Comparison of ENCODE assay signal across 13 cellular contexts in the genomic region with DNA sequence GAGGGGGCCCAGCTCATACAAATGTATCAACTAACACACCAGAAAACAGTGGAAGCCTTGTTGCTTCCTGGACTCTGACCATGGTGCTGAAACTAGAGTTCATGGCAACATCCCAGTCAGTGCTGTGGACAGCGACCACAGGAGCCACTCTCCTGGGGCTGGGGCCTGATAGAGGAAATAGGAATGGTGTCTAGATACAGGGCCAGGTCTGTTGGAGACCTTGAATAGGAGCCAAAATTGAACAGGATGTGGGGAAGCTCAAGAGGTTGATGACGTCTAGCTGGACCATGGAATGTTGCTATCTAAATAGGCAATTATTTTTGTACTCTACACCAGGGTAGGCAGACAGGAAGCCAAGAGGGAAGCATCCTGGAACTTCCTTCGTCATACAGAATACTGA. TPM values are rescaled to one million over a fixed set of nuclear protein-coding genes. Genes with fewer than 3 reads are reported as not detected.
DNase-seq lines count a peak whose midpoint lies in the region; ATAC-seq, FAIRE-seq and TF ChIP-seq lines count a peak whose summit lies in the region.
"Had no signal": no experiment of that assay in that cellular context is flagged by ENCODE, and none has a peak within 500 bp of the region (broad histone marks: within the 10 kb centered on the region; RNA-seq: fewer than 3 reads in every experiment).

No MANE protein-coding gene starts in this region.

- H3K36me3 Mint-ChIP-seq in activated naive CD4-positive, alpha-beta T cell treated with anti-CD3 and anti-CD28 coated beads, Interleukin-2, amount 10 ng/mL, durations not matched to agents 7 days and 5 days = no peaks in the 10 kb centered on the region

- intact Hi-C loops in K562 (cut with micrococcal nuclease) = no loop called here
- intact Hi-C loops in upper lobe of right lung (cut with DNase I) = no loop called here

- no peaks in the 10 kb centered on the region for H3K27me3 Mint-ChIP-seq in activated naive CD4-positive, alpha-beta T cell treated with anti-CD3 and anti-CD28 coated beads, Interleukin-2, amount 10 ng/mL, durations not matched to agents 7 days and 5 days

- H3K9me3 ChIP-seq in K562 (replicated peaks; ENCODE audit: control insufficient read depth, insufficient read depth, low read depth, low read length) (no peaks in the 10 kb centered on the region), upper lobe of right lung (no peaks in the 10 kb centered on the region)
- H3K9me3 ChIP-seq: BLaER1, psoas muscle had no signal

- no peaks in the 10 kb centered on the region for H3K9me1 ChIP-seq in K562 (ENCODE audit: control insufficient read depth, insufficient read depth, low read length)

- in situ Hi-C loops in K562 (cut with MboI) = no loop called here

- no peak overlapping the region for H3K4me2 ChIP-seq in K562 (ENCODE audit: insufficient read depth, low read length)
- H3K4me2 ChIP-seq: BLaER1 had no signal

- CTCF ChIA-PET in activated naive CD4-positive, alpha-beta T cell treated with anti-CD3 and anti-CD28 coated beads, Interleukin-2, amount 10 ng/mL, durations not matched to agents 7 days and 5 days (lab: Charles Lee) = interaction anchor here (0.8 to 3.6 kb wide), 3 partner anchors 10 to 203 kb away, joined by 3 to 18 read pairs (median 3); no protein-coding TSS in a partner anchor
- CTCF ChIA-PET in K562 (lab: Yijun Ruan, JAX; ENCODE audit: low intra/inter-chr PET ratio) = no interaction called here

- H3K27me3 ChIP-seq in K562 (ENCODE audit: control insufficient read depth in 2 of 2, insufficient read depth in 2 of 2, low read length in 2 of 2) (no peaks in the 10 kb centered on the region; a peak in 1 of 5 replicates), upper lobe of right lung (peaks cover 26% of the 10 kb centered on the region)
- H3K27me3 ChIP-seq: BLaER1 had no signal

- H3K4me1 ChIP-seq in K562 (replicated peaks in 1 of 2; ENCODE audit: control insufficient read depth in 2 of 2, insufficient read depth in 2 of 2, low read length in 2 of 2) (peaks cover 0 to 4% of the 10 kb centered on the region in 2 experiments; a peak in 2 of 5 replicates), upper lobe of right lung (no peaks in the 10 kb centered on the region)
- H3K4me1 ChIP-seq: BLaER1, psoas muscle had no signal

- H3K9me3 Mint-ChIP-seq in activated naive CD4-positive, alpha-beta T cell treated with anti-CD3 and anti-CD28 coated beads, Interleukin-2, amount 10 ng/mL, durations not matched to agents 7 days and 5 days = no peaks in the 10 kb centered on the region

- peak; percentile 87 for FAIRE-seq in K562 (lab: Jason Lieb, UNC)

- H3K4me3 ChIP-seq in K562 = no peak overlapping the region
- H3K4me3 ChIP-seq in upper lobe of right lung = no peak overlapping the region
- H3K4me3 ChIP-seq: BLaER1, psoas muscle had no signal

- DNase-seq in activated naive CD4-positive, alpha-beta T cell treated with anti-CD3 and anti-CD28 coated beads, Interleukin-2, amount 10 ng/mL, durations not matched to agents 7 days and 5 days = peak; percentile 52
- no peak for DNase-seq in activated naive CD4-positive, alpha-beta T cell treated with Interleukin-2 at 50 U/mL for 16 hours
- DNase-seq in NOMO-1 (lab: John Stamatoyannopoulos, UW; ENCODE audit: unreplicated experiment in 2 of 2) (peak; percentile 34 to 64), K562 (ENCODE audit: extremely low read depth in 1 of 4, low spot score in 3 of 4) (peak; percentile 46 to 80 (median 57)), upper lobe of right lung (no peak)
- no peak for DNase-seq in stimulated activated CD4-positive, alpha-beta T cell treated with anti-CD3 and anti-CD28 coated beads, Interleukin-1b, Interleukin-23, amount 100 ng/mL, for 48 hours
- DNase-seq: activated CD8-positive, alpha-beta memory T cell treated with anti-CD3 and anti-CD28 coated beads for 24 hours; NCI-H187 treated with DMSO at 0.1 percent for 48 hours; psoas muscle had no signal

- TF ChIP-seq EP300 in K562 (IDR thresholded peaks at IDR 0.05; ENCODE audit: low read length) = no peak

- H2AFZ ChIP-seq in K562 (ENCODE audit: low read depth, low read length) = no peak overlapping the region

- ATAC-seq in K562 (peak; percentile 95), upper lobe of right lung (peak; percentile 63), HG02642 (IDR thresholded peaks at IDR 0.05; ENCODE audit: poor library complexity, unreplicated experiment) (no peak), GM21381 (IDR thresholded peaks at IDR 0.05; ENCODE audit: unreplicated experiment) (no peak)
- ATAC-seq: psoas muscle had no signal

- H4K20me1 ChIP-seq in K562 (replicated peaks; ENCODE audit: control insufficient read depth, insufficient read depth, low read length) = no peaks in the 10 kb centered on the region
- H4K20me1 ChIP-seq: BLaER1 had no signal

- H3K27ac ChIP-seq in K562 (ENCODE audit: extremely low read depth, low read depth, low read length) (no peak overlapping the region), upper lobe of right lung (no peak overlapping the region)
- H3K27ac ChIP-seq: BLaER1, psoas muscle had no signal

- TF ChIP-seq POLR2A in K562 (conservative IDR thresholded peaks at IDR 0.05) = no peak

- H3K36me3 ChIP-seq in K562 (ENCODE audit: control insufficient read depth, insufficient read depth, low read length) = no peaks in the 10 kb centered on the region
- no peaks in the 10 kb centered on the region for H3K36me3 ChIP-seq in upper lobe of right lung
- H3K36me3 ChIP-seq: BLaER1 had no signal

- no peak for TF ChIP-seq CTCF in K562 (IDR thresholded peaks at IDR 0.05 in 2 of 3, conservative IDR thresholded peaks at IDR 0.05 in 1 of 3; ENCODE audit: insufficient read depth in 2 of 3, low read depth in 1 of 3, low read length in 3 of 3)
- TF ChIP-seq CTCF in upper lobe of right lung (IDR thresholded peaks at IDR 0.05) = no peak

- H3K9ac ChIP-seq in K562 (ENCODE audit: insufficient read depth in 1 of 2, low read depth in 2 of 2, low read length in 2 of 2) = no peak overlapping the region
- H3K9ac ChIP-seq: BLaER1 had no signal

- no peak for TF ChIP-seq RAD21 in K562 (CRISPR knock-in tag; conservative IDR thresholded peaks at IDR 0.05 in 1 of 2, IDR thresholded peaks at IDR 0.05 in 1 of 2)

- H3K27ac Mint-ChIP-seq in activated naive CD4-positive, alpha-beta T cell treated with anti-CD3 and anti-CD28 coated beads, Interleukin-2, amount 10 ng/mL, durations not matched to agents 7 days and 5 days = no peak overlapping the region

- BruUV-seq in K562 (replicated peaks; lab: Mats Ljungman, UMichigan) = no TSS peak

- no peaks in the 10 kb centered on the region for H3K4me1 Mint-ChIP-seq in activated naive CD4-positive, alpha-beta T cell treated with anti-CD3 and anti-CD28 coated beads, Interleukin-2, amount 10 ng/mL, durations not matched to agents 7 days and 5 days

- POLR2A ChIA-PET in K562 (lab: Yijun Ruan, JAX) = no interaction called here

- WGBS in K562 (ENCODE audit: insufficient coverage, low coverage, missing lambda C conversion rate) = 0% methylated on average over 3 of the region's 3 CpGs

- no peak overlapping the region for H3K4me3 Mint-ChIP-seq in activated naive CD4-positive, alpha-beta T cell treated with anti-CD3 and anti-CD28 coated beads, Interleukin-2, amount 10 ng/mL, durations not matched to agents 7 days and 5 days

- no peaks in the 10 kb centered on the region for H3K79me2 ChIP-seq in K562 (ENCODE audit: control insufficient read depth, insufficient read depth, low read length)

RNA-seq across cellular contexts. Expression of gene LILRB4, which starts 21.8 kb away (rescaled TPM):
- not detected in 2 replicates for total RNA-seq in K562 (2011; cell fraction: chromatin; rRNA removed; ENCODE audit: low replicate concordance)
- total RNA-seq in K562 (2011; cell fraction: nucleolus; rRNA removed) = not detected in 2 replicates
- total RNA-seq in K562 (2011; cell fraction: nucleoplasm; rRNA removed) = not detected in 2 replicates
- total RNA-seq in K562 (2014; rRNA removed) = not detected in 2 replicates
- total RNA-seq in K562 (2014; rRNA removed; fragmentation: Illumina TruSeq; extraction: Trizol) = not detected in 2 replicates
- not detected in 2 replicates for total RNA-seq in K562 (2015; rRNA removed; fragmentation: Illumina TruSeq; extraction: Trizol)
- total RNA-seq in K562 (2021) = not detected in 2 replicates
- not detected in 2 replicates for polyA plus RNA-seq in K562 (2011; rRNA removed)
- 0.22 TPM in 1 of 2 replicates, not detected in the other for polyA plus RNA-seq in K562 (2011; cell fraction: cytosol; rRNA removed)
- not detected in 2 replicates for polyA plus RNA-seq in K562 (2011; cell fraction: nucleus; rRNA removed)
- polyA plus RNA-seq in K562 (2012) = 0.21 TPM in 1 of 2 replicates, not detected in the other
- not detected in 2 replicates for polyA plus RNA-seq in K562 (2014; fragmentation: Illumina TruSeq; extraction: Trizol)
- polyA plus RNA-seq in K562 (2014; fragmentation: Nextera tagmentation; extraction: Ambion mirVana) = not detected
- polyA plus RNA-seq in K562 (2014; rRNA removed) = not detected in 2 replicates
- polyA minus RNA-seq in K562 (2011; rRNA and poly(A)+ RNA removed) = not detected in 2 replicates
- not detected in 2 replicates for polyA minus RNA-seq in K562 (2011; cell fraction: cytosol; rRNA and poly(A)+ RNA removed)
- not detected in 2 replicates for polyA minus RNA-seq in K562 (2011; cell fraction: nucleus; rRNA and poly(A)+ RNA removed)
- 29.8 TPM for total RNA-seq in upper lobe of right lung

RNA-seq across cellular contexts. Expression of gene KIR3DL3, which starts 39.7 kb away (rescaled TPM):
- not detected in 2 replicates for total RNA-seq in K562 (2011; cell fraction: chromatin; rRNA removed; ENCODE audit: low replicate concordance)
- not detected in 2 replicates for total RNA-seq in K562 (2011; cell fraction: nucleolus; rRNA removed)
- total RNA-seq in K562 (2011; cell fraction: nucleoplasm; rRNA removed) = not detected in 2 replicates
- total RNA-seq in K562 (2014; rRNA removed) = not detected in 2 replicates
- not detected in 2 replicates for total RNA-seq in K562 (2014; rRNA removed; fragmentation: Illumina TruSeq; extraction: Trizol)
- total RNA-seq in K562 (2015; rRNA removed; fragmentation: Illumina TruSeq; extraction: Trizol) = not detected in 2 replicates
- total RNA-seq in K562 (2021) = not detected in 2 replicates
- not detected in 2 replicates for polyA plus RNA-seq in K562 (2011; rRNA removed)
- not detected in 2 replicates for polyA plus RNA-seq in K562 (2011; cell fraction: cytosol; rRNA removed)
- not detected in 2 replicates for polyA plus RNA-seq in K562 (2011; cell fraction: nucleus; rRNA removed)
- polyA plus RNA-seq in K562 (2012) = not detected in 2 replicates
- polyA plus RNA-seq in K562 (2014; fragmentation: Illumina TruSeq; extraction: Trizol) = not detected in 2 replicates
- polyA plus RNA-seq in K562 (2014; fragmentation: Nextera tagmentation; extraction: Ambion mirVana) = under 1 TPM in 1 of 2 experiments, not detected in 1; 0.11 TPM
- polyA plus RNA-seq in K562 (2014; rRNA removed) = not detected in 2 replicates
- not detected in 2 replicates for polyA minus RNA-seq in K562 (2011; rRNA and poly(A)+ RNA removed)
- not detected in 2 replicates for polyA minus RNA-seq in K562 (2011; cell fraction: cytosol; rRNA and poly(A)+ RNA removed)
- not detected in 2 replicates for polyA minus RNA-seq in K562 (2011; cell fraction: nucleus; rRNA and poly(A)+ RNA removed)
- not detected for total RNA-seq in upper lobe of right lung
- total RNA-seq: cerebellum, psoas muscle had no signal
- polyA plus RNA-seq: psoas muscle had no signal

RNA-seq across cellular contexts. Expression of gene KIR2DL3, which starts 53.8 kb away (rescaled TPM):
- total RNA-seq in K562 (2011; cell fraction: chromatin; rRNA removed; ENCODE audit: low replicate concordance) = not detected in 2 replicates
- not detected in 2 replicates for total RNA-seq in K562 (2011; cell fraction: nucleolus; rRNA removed)
- total RNA-seq in K562 (2011; cell fraction: nucleoplasm; rRNA removed) = not detected in 2 replicates
- total RNA-seq in K562 (2014; rRNA removed) (not detected in 2 replicates), K562 (2014; rRNA removed; fragmentation: Illumina TruSeq; extraction: Trizol) (not detected in 2 replicates), K562 (2015; rRNA removed; fragmentation: Illumina TruSeq; extraction: Trizol) (not detected in 2 replicates), K562 (2021) (not detected in 2 replicates), upper lobe of right lung (not detected)
- polyA plus RNA-seq in K562 (2011; rRNA removed) (not detected in 2 replicates), K562 (2014; fragmentation: Illumina TruSeq; extraction: Trizol) (not detected in 2 replicates), K562 (2014; fragmentation: Nextera tagmentation; extraction: Ambion mirVana) (not detected), K562 (2014; rRNA removed) (not detected in 2 replicates)
- polyA plus RNA-seq in K562 (2011; cell fraction: cytosol; rRNA removed) = not detected in 2 replicates
- polyA plus RNA-seq in K562 (2011; cell fraction: nucleus; rRNA removed) = not detected in 2 replicates
- polyA plus RNA-seq in K562 (2012) = not detected in 2 replicates
- not detected in 2 replicates for polyA minus RNA-seq in K562 (2011; rRNA and poly(A)+ RNA removed)
- not detected in 2 replicates for polyA minus RNA-seq in K562 (2011; cell fraction: cytosol; rRNA and poly(A)+ RNA removed)
- not detected in 2 replicates for polyA minus RNA-seq in K562 (2011; cell fraction: nucleus; rRNA and poly(A)+ RNA removed)
- total RNA-seq: cerebellum, psoas muscle had no signal
- polyA plus RNA-seq: psoas muscle had no signal

RNA-seq across cellular contexts. Expression of gene LILRB1, which starts 54.3 kb away (rescaled TPM):
- not detected in 2 replicates for total RNA-seq in K562 (2011; cell fraction: chromatin; rRNA removed; ENCODE audit: low replicate concordance)
- total RNA-seq in K562 (2011; cell fraction: nucleolus; rRNA removed) = not detected in 2 replicates
- not detected in 2 replicates for total RNA-seq in K562 (2011; cell fraction: nucleoplasm; rRNA removed)
- total RNA-seq in K562 (2014; rRNA removed) (not detected in 2 replicates), K562 (2014; rRNA removed; fragmentation: Illumina TruSeq; extraction: Trizol) (not detected in 2 replicates), K562 (2015; rRNA removed; fragmentation: Illumina TruSeq; extraction: Trizol) (not detected in 2 replicates), K562 (2021) (not detected in 2 replicates), upper lobe of right lung (23.6 TPM)
- polyA plus RNA-seq in K562 (2011; rRNA removed) (not detected in 2 replicates), K562 (2014; fragmentation: Illumina TruSeq; extraction: Trizol) (not detected in 2 replicates), K562 (2014; fragmentation: Nextera tagmentation; extraction: Ambion mirVana) (not detected), K562 (2014; rRNA removed) (not detected in 2 replicates)
- not detected in 2 replicates for polyA plus RNA-seq in K562 (2011; cell fraction: cytosol; rRNA removed)
- polyA plus RNA-seq in K562 (2011; cell fraction: nucleus; rRNA removed) = 0.06 TPM in 1 of 2 replicates, not detected in the other
- polyA plus RNA-seq in K562 (2012) = not detected in 2 replicates
- not detected in 2 replicates for polyA minus RNA-seq in K562 (2011; rRNA and poly(A)+ RNA removed)
- not detected in 2 replicates for polyA minus RNA-seq in K562 (2011; cell fraction: cytosol; rRNA and poly(A)+ RNA removed)
- polyA minus RNA-seq in K562 (2011; cell fraction: nucleus; rRNA and poly(A)+ RNA removed) = not detected in 2 replicates

Comparison
In these comparisons a context has a peak if more than half of its experiments do, and no peak if none do; other contexts are left out.
1. DNase-seq: peak in activated naive CD4-positive, alpha-beta T cell treated with anti-CD3 and anti-CD28 coated beads, Interleukin-2, amount 10 ng/mL, durations not matched to agents 7 days and 5 days (single experiment), NOMO-1 (2 of 2) and K562 (4 of 4); none in activated naive CD4-positive, alpha-beta T cell treated with Interleukin-2 at 50 U/mL for 16 hours (single experiment), upper lobe of right lung (single experiment) and stimulated activated CD4-positive, alpha-beta T cell treated with anti-CD3 and anti-CD28 coated beads, Interleukin-1b, Interleukin-23, amount 100 ng/mL, for 48 hours (single experiment).
2. ATAC-seq: peak in K562 (single experiment) and upper lobe of right lung (single experiment); none in HG02642 (single experiment) and GM21381 (single experiment).
3. RNA of gene LILRB4, which starts 21.8 kb away (total RNA-seq): 29.8 TPM in upper lobe of right lung (single experiment); not detected in K562; every median in the first group is over 10 times any median in the second.